ENCODE assay signal across 14 cellular contexts in the genomic region with DNA sequence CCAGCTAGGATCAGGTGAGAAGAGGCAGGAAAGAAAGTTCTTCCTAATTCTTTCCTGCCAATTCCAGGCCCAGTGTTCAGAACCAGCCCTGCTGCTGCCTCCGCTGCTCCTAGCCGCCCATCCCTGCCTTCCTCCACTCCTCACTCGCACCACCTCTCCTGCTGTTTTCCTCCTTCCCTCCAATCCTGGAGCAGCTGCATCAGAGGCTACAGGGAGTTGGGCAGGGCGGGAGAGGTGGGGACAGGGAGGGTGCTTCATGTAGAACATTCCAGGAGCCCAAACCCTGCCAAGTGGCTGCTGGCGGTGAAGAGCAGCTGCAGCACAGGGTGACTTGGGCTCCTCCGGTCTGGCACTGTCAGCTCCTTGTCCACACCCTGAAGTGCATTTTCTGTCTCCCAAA.
DNase-seq lines count a peak whose midpoint lies in the region; ATAC-seq and TF ChIP-seq lines count a peak whose summit lies in the region.
"Had no signal": no experiment of that assay in that cellular context is flagged by ENCODE, and none has a peak within 500 bp of the region (broad histone marks: within the 10 kb centered on the region; RNA-seq: fewer than 3 reads in every experiment).

No MANE protein-coding gene starts in this region.

- intact Hi-C loops in breast epithelium (cut with DNase I; ENCODE audit: low total_unique reads), result no loop called here
- intact Hi-C loops in left ventricle myocardium superior (cut with micrococcal nuclease), result no loop called here
- intact Hi-C loops in upper lobe of right lung (cut with DNase I), result no loop called here

- peaks cover 4% of the 10 kb centered on the region for H3K27me3 Mint-ChIP-seq in progenitor cell of endocrine pancreas
- H3K27me3 Mint-ChIP-seq in activated CD4-positive, alpha-beta T cell treated with anti-CD3 and anti-CD28 coated beads, Interleukin-2, amount 10 ng/mL, durations not matched to agents 7 days and 5 days, result no peaks in the 10 kb centered on the region
- H3K27me3 Mint-ChIP-seq: activated CD8-positive, alpha-beta T cell treated with anti-CD3 and anti-CD28 coated beads for 36 hours had no signal

- no peaks in the 10 kb centered on the region for H3K9me3 Mint-ChIP-seq in progenitor cell of endocrine pancreas (ENCODE audit: low read depth)
- H3K9me3 Mint-ChIP-seq in activated CD4-positive, alpha-beta T cell treated with anti-CD3 and anti-CD28 coated beads, Interleukin-2, amount 10 ng/mL, durations not matched to agents 7 days and 5 days, result no peaks in the 10 kb centered on the region
- H3K9me3 Mint-ChIP-seq: activated CD8-positive, alpha-beta T cell treated with anti-CD3 and anti-CD28 coated beads for 36 hours; CD4-positive, alpha-beta memory T cell; memory B cell; stimulated activated effector memory CD8-positive, alpha-beta T cell treated with anti-CD3 and anti-CD28 coated beads, Interleukin-12 subunit alpha, Interleukin-12 subunit beta, amount 100 ng/mL, for 72 hours had no signal

- H3K4me1 Mint-ChIP-seq in progenitor cell of endocrine pancreas (ENCODE audit: low read depth), result peaks cover 5% of the 10 kb centered on the region
- no peaks in the 10 kb centered on the region for H3K4me1 Mint-ChIP-seq in activated CD4-positive, alpha-beta T cell treated with anti-CD3 and anti-CD28 coated beads, Interleukin-2, amount 10 ng/mL, durations not matched to agents 7 days and 5 days
- H3K4me1 Mint-ChIP-seq: CD4-positive, alpha-beta memory T cell; memory B cell; stimulated activated effector memory CD8-positive, alpha-beta T cell treated with anti-CD3 and anti-CD28 coated beads, Interleukin-12 subunit alpha, Interleukin-12 subunit beta, amount 100 ng/mL, for 72 hours had no signal

- H3K27ac ChIP-seq in breast epithelium (peak overlapping the region; percentile 65 to 76), upper lobe of right lung (peak overlapping the region; percentile 49)
- H3K27ac ChIP-seq: parathyroid adenoma had no signal

- no peaks in the 10 kb centered on the region for H3K36me3 ChIP-seq in breast epithelium
- H3K36me3 ChIP-seq in upper lobe of right lung, result peaks cover 70% of the 10 kb centered on the region

- POLR2A ChIA-PET in activated CD4-positive, alpha-beta T cell treated with anti-CD3 and anti-CD28 coated beads, Interleukin-2, amount 10 ng/mL, durations not matched to agents 7 days and 5 days (lab: Charles Lee), result no interaction called here

- H3K4me1 ChIP-seq in breast epithelium (peaks cover 8 to 11% of the 10 kb centered on the region in 2 donors), upper lobe of right lung (peaks cover 52% of the 10 kb centered on the region)
- H3K4me1 ChIP-seq: parathyroid adenoma had no signal

- TF ChIP-seq CTCF in breast epithelium (IDR thresholded peaks at IDR 0.05) (no peak), progenitor cell of endocrine pancreas (IDR thresholded peaks at IDR 0.05; ENCODE audit: unreplicated experiment) (no peak), upper lobe of right lung (IDR thresholded peaks at IDR 0.05) (no peak)

- no peaks in the 10 kb centered on the region for H3K36me3 Mint-ChIP-seq in progenitor cell of endocrine pancreas (ENCODE audit: insufficient read depth)
- no peaks in the 10 kb centered on the region for H3K36me3 Mint-ChIP-seq in activated CD4-positive, alpha-beta T cell treated with anti-CD3 and anti-CD28 coated beads, Interleukin-2, amount 10 ng/mL, durations not matched to agents 7 days and 5 days (ENCODE audit: low read depth)
- H3K36me3 Mint-ChIP-seq: CD4-positive, alpha-beta memory T cell; memory B cell; stimulated activated effector memory CD8-positive, alpha-beta T cell treated with anti-CD3 and anti-CD28 coated beads, Interleukin-12 subunit alpha, Interleukin-12 subunit beta, amount 100 ng/mL, for 72 hours had no signal

- H3K9me3 ChIP-seq in breast epithelium (no peaks in the 10 kb centered on the region), upper lobe of right lung (no peaks in the 10 kb centered on the region)

- H3K4me3 ChIP-seq in breast epithelium (no peak overlapping the region), upper lobe of right lung (no peak overlapping the region)

- DNase-seq in breast epithelium (ENCODE audit: low spot score in 2 of 2) (peak in 1 of 2 donors; percentile 94), left ventricle myocardium superior (peak; percentile 87), progenitor cell of endocrine pancreas (ENCODE audit: low spot score, unreplicated experiment) (no peak), upper lobe of right lung (peak; percentile 82), GOT3 (lab: John Stamatoyannopoulos, UW) (no peak), dedifferentiated amniotic fluid mesenchymal stem cell (ENCODE audit: extremely low spot score) (no peak)
- no peak for DNase-seq in activated CD4-positive, alpha-beta T cell treated with anti-CD3 and anti-CD28 coated beads, Interleukin-2, amount 10 ng/mL, durations not matched to agents 7 days and 5 days
- DNase-seq: activated CD8-positive, alpha-beta T cell treated with anti-CD3 and anti-CD28 coated beads for 36 hours; activated gamma-delta T cell treated with Interleukin-2 at 50 U/mL for 16 hours; CD4-positive, alpha-beta memory T cell had no signal

- CTCF ChIA-PET in activated CD4-positive, alpha-beta T cell treated with anti-CD3 and anti-CD28 coated beads, Interleukin-2, amount 10 ng/mL, durations not matched to agents 7 days and 5 days (lab: Charles Lee), result no interaction called here

- no peak for TF ChIP-seq POLR2A in breast epithelium (IDR thresholded peaks at IDR 0.05)

- ATAC-seq in left ventricle myocardium superior (peak; percentile 71), upper lobe of right lung (peak; percentile 72)
- ATAC-seq: activated CD8-positive, alpha-beta T cell treated with anti-CD3 and anti-CD28 coated beads for 36 hours; HCT116; stimulated activated effector memory CD8-positive, alpha-beta T cell treated with anti-CD3 and anti-CD28 coated beads, Interleukin-12 subunit alpha, Interleukin-12 subunit beta, amount 100 ng/mL, for 72 hours had no signal

- H3K4me3 Mint-ChIP-seq in progenitor cell of endocrine pancreas (ENCODE audit: low read depth), result no peak overlapping the region
- no peak overlapping the region for H3K4me3 Mint-ChIP-seq in activated CD4-positive, alpha-beta T cell treated with anti-CD3 and anti-CD28 coated beads, Interleukin-2, amount 10 ng/mL, durations not matched to agents 7 days and 5 days
- H3K4me3 Mint-ChIP-seq: activated CD8-positive, alpha-beta T cell treated with anti-CD3 and anti-CD28 coated beads for 36 hours; CD4-positive, alpha-beta memory T cell; memory B cell; stimulated activated effector memory CD8-positive, alpha-beta T cell treated with anti-CD3 and anti-CD28 coated beads, Interleukin-12 subunit alpha, Interleukin-12 subunit beta, amount 100 ng/mL, for 72 hours had no signal

- peak overlapping the region; percentile 56 for H3K27ac Mint-ChIP-seq in progenitor cell of endocrine pancreas
- H3K27ac Mint-ChIP-seq in activated CD4-positive, alpha-beta T cell treated with anti-CD3 and anti-CD28 coated beads, Interleukin-2, amount 10 ng/mL, durations not matched to agents 7 days and 5 days, result no peak overlapping the region
- H3K27ac Mint-ChIP-seq: activated CD8-positive, alpha-beta T cell treated with anti-CD3 and anti-CD28 coated beads for 36 hours; CD4-positive, alpha-beta memory T cell; memory B cell; stimulated activated effector memory CD8-positive, alpha-beta T cell treated with anti-CD3 and anti-CD28 coated beads, Interleukin-12 subunit alpha, Interleukin-12 subunit beta, amount 100 ng/mL, for 72 hours had no signal

- no peaks in the 10 kb centered on the region for H3K27me3 ChIP-seq in breast epithelium
- no peaks in the 10 kb centered on the region for H3K27me3 ChIP-seq in upper lobe of right lung

Comparison
In these comparisons a context has a peak if more than half of its experiments do, and no peak if none do; other contexts are left out.
1. DNase-seq: peak in left ventricle myocardium superior (single experiment) and upper lobe of right lung (single experiment); none in progenitor cell of endocrine pancreas (single experiment), GOT3 (single experiment), dedifferentiated amniotic fluid mesenchymal stem cell (single experiment) and activated CD4-positive, alpha-beta T cell treated with anti-CD3 and anti-CD28 coated beads, Interleukin-2, amount 10 ng/mL, durations not matched to agents 7 days and 5 days (single experiment).